Comparison of ENCODE assay signal across 14 cellular contexts in the genomic region with DNA sequence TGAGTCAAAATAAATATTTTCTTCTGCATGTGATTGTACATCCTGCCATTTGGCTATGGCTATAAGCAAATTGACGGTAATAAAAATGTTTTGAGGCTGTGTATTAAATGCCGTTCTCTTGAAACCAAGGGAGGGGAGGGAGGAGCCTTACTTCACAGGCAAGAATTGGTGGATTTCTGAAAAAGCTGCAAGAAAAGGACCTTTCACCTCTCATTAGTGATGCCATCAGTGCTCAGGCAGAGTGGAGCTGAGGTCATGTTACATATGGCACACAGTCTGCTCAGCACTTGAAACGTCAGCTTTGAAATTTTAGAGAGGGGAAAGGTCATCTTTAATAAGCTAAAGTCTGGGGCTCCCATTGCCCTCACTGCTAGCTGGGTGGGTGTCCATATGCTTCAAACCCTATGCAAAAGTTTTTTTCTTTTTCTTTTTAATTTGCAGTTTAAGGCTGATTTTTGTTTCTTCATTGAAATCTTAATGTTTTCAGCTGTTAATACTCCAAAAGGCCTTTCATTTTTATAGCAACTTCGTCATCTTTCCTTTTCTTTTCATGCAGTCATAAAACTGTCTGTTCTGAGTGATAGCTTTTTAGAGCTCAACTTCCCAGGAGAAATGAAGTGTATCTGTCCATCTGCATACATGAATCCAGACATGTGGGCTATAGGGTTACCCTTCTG. TPM values are rescaled to one million over a fixed set of nuclear protein-coding genes. Genes with fewer than 3 reads are reported as not detected.
DNase-seq lines count a peak whose midpoint lies in the region; ATAC-seq, FAIRE-seq and TF ChIP-seq lines count a peak whose summit lies in the region.
"Had no signal": no experiment of that assay in that cellular context is flagged by ENCODE, and none has a peak within 500 bp of the region (broad histone marks: within the 10 kb centered on the region; RNA-seq: fewer than 3 reads in every experiment).

No MANE protein-coding gene starts in this region.

- H3K36me3 Mint-ChIP-seq in activated CD8-positive, alpha-beta memory T cell treated with anti-CD3 and anti-CD28 coated beads, Interleukin-2, amount 10 ng/mL, durations not matched to agents 7 days and 5 days, result no peaks in the 10 kb centered on the region
- peaks cover 5 to 13% of the 10 kb centered on the region in 2 donors for H3K36me3 Mint-ChIP-seq in stimulated activated naive B cell treated with anti-CD40 and anti-IgM and Interleukin-4, amounts not matched to agents 10 μg/mL and 1 μg/mL and 100 μg/mL, for 72 hours

- no peak for TF ChIP-seq CTCF in A549 (IDR thresholded peaks at IDR 0.05)

- no peak for TF ChIP-seq RAD21 in A549 (conservative IDR thresholded peaks at IDR 0.05 in 1 of 2, IDR thresholded peaks at IDR 0.05 in 1 of 2)

- no peaks in the 10 kb centered on the region for H3K9me3 Mint-ChIP-seq in activated CD8-positive, alpha-beta memory T cell treated with anti-CD3 and anti-CD28 coated beads, Interleukin-2, amount 10 ng/mL, durations not matched to agents 7 days and 5 days (ENCODE audit: low read depth)
- H3K9me3 Mint-ChIP-seq in stimulated activated naive B cell treated with anti-CD40 and anti-IgM and Interleukin-4, amounts not matched to agents 10 μg/mL and 1 μg/mL and 100 μg/mL, for 72 hours, result peaks cover 6 to 10% of the 10 kb centered on the region in 2 donors
- H3K9me3 Mint-ChIP-seq: central memory CD8-positive, alpha-beta T cell had no signal

- H3K4me3 ChIP-seq in A549, result no peak overlapping the region
- H3K4me3 ChIP-seq: vagina had no signal

- CTCF ChIA-PET in A549 (lab: Yijun Ruan, JAX), result interaction anchor here (1.2 to 1.4 kb wide), 2 partner anchors 9 to 34 kb away, joined by 4 read pairs; a partner anchor contains a TSS
- CTCF ChIA-PET in activated CD8-positive, alpha-beta memory T cell treated with anti-CD3 and anti-CD28 coated beads, Interleukin-2, amount 10 ng/mL, durations not matched to agents 7 days and 5 days (lab: Charles Lee), result interaction anchor here (0.7 to 1.7 kb wide), 5 partner anchors 11 to 364 kb away, joined by 3 to 4 read pairs (median 3); no protein-coding TSS in a partner anchor

- WGBS in A549 (ENCODE audit: missing lambda C conversion rate), result 52% methylated on average over 4 of the region's 4 CpGs

- peaks cover 84% of the 10 kb centered on the region for H3K27me3 Mint-ChIP-seq in activated CD8-positive, alpha-beta memory T cell treated with anti-CD3 and anti-CD28 coated beads, Interleukin-2, amount 10 ng/mL, durations not matched to agents 7 days and 5 days
- H3K27me3 Mint-ChIP-seq in stimulated activated naive B cell treated with anti-CD40 and anti-IgM and Interleukin-4, amounts not matched to agents 10 μg/mL and 1 μg/mL and 100 μg/mL, for 72 hours, result peaks cover 66 to 86% of the 10 kb centered on the region in 2 donors

- no peak for TF ChIP-seq POLR2A in A549 (IDR thresholded peaks at IDR 0.05; ENCODE audit: low read length)

- H3K4me3 Mint-ChIP-seq in activated CD8-positive, alpha-beta memory T cell treated with anti-CD3 and anti-CD28 coated beads, Interleukin-2, amount 10 ng/mL, durations not matched to agents 7 days and 5 days, result no peak overlapping the region
- H3K4me3 Mint-ChIP-seq in stimulated activated naive B cell treated with anti-CD40 and anti-IgM and Interleukin-4, amounts not matched to agents 10 μg/mL and 1 μg/mL and 100 μg/mL, for 72 hours, result no peak overlapping the region

- H3K4me1 Mint-ChIP-seq in activated CD8-positive, alpha-beta memory T cell treated with anti-CD3 and anti-CD28 coated beads, Interleukin-2, amount 10 ng/mL, durations not matched to agents 7 days and 5 days, result peaks cover 27% of the 10 kb centered on the region
- peaks cover 22 to 43% of the 10 kb centered on the region in 2 donors for H3K4me1 Mint-ChIP-seq in stimulated activated naive B cell treated with anti-CD40 and anti-IgM and Interleukin-4, amounts not matched to agents 10 μg/mL and 1 μg/mL and 100 μg/mL, for 72 hours

- no peak for FAIRE-seq in A549 (lab: Jason Lieb, UNC)
- FAIRE-seq in HTR-8/SVneo (lab: Jason Lieb, UNC), result peak; percentile 98
- FAIRE-seq: small intestine had no signal

- H3K4me1 ChIP-seq in A549, result peaks cover 15% of the 10 kb centered on the region; the same call in 2 of the 3 replicates

- POLR2A ChIA-PET in A549 (lab: Yijun Ruan, JAX), result no interaction called here

- H3K27ac ChIP-seq in A549, result no peak overlapping the region
- H3K27ac ChIP-seq: vagina had no signal

- TF ChIP-seq EP300 in A549 (IDR thresholded peaks at IDR 0.05), result no peak

- no peak overlapping the region for H3K27ac Mint-ChIP-seq in activated CD8-positive, alpha-beta memory T cell treated with anti-CD3 and anti-CD28 coated beads, Interleukin-2, amount 10 ng/mL, durations not matched to agents 7 days and 5 days
- no peak overlapping the region for H3K27ac Mint-ChIP-seq in stimulated activated naive B cell treated with anti-CD40 and anti-IgM and Interleukin-4, amounts not matched to agents 10 μg/mL and 1 μg/mL and 100 μg/mL, for 72 hours

- ATAC-seq in A549, result no peak
- ATAC-seq in GM21717 (IDR thresholded peaks at IDR 0.05; ENCODE audit: unreplicated experiment), result no peak
- no peak for ATAC-seq in activated CD8-positive, alpha-beta memory T cell treated with anti-CD3 and anti-CD28 coated beads, Interleukin-2, amount 10 ng/mL, durations not matched to agents 7 days and 5 days
- ATAC-seq in stimulated activated naive B cell treated with anti-CD40 and anti-IgM and Interleukin-4, amounts not matched to agents 10 μg/mL and 1 μg/mL and 100 μg/mL, for 72 hours (replicated peaks), result no peak

- peak overlapping the region; percentile 35 for H3K4me2 ChIP-seq in A549

- DNase-seq in A549 (ENCODE audit: low read depth in 1 of 2, low spot score in 1 of 2) (no peak), HTR-8/SVneo (ENCODE audit: insufficient read length, low spot score) (no peak), NCI-H82 treated with DMSO at 0.1 percent for 48 hours (lab: John Stamatoyannopoulos, UW; ENCODE audit: unreplicated experiment) (peak; percentile 77), left kidney (ENCODE audit: low read depth, low spot score) (peak; percentile 78)
- DNase-seq in stimulated activated naive CD4-positive, alpha-beta T cell treated with Interleukin-2 at 50 U/mL for 16 hours (lab: John Stamatoyannopoulos, UW), result no peak
- DNase-seq in activated CD8-positive, alpha-beta memory T cell treated with anti-CD3 and anti-CD28 coated beads, Interleukin-2, amount 10 ng/mL, durations not matched to agents 7 days and 5 days, result no peak
- DNase-seq in stimulated activated naive B cell treated with anti-CD40 and anti-IgM and Interleukin-4, amounts not matched to agents 10 μg/mL and 1 μg/mL and 100 μg/mL, for 72 hours, result no peak
- DNase-seq: activated gamma-delta T cell, BE2C, midbrain, small intestine had no signal

- no peaks in the 10 kb centered on the region for H3K9me3 ChIP-seq in A549
- H3K9me3 ChIP-seq: BE2C, vagina had no signal

TF ChIP-seq in A549, 52 proteins besides CTCF, POLR2A, EP300 and RAD21 (continues in another document):
- TF ChIP-seq CBX8 (IDR thresholded peaks at IDR 0.05) (no peak), TP53 (CRISPR knock-in tag; IDR thresholded peaks at IDR 0.05) (no peak), TFCP2L1 (CRISPR knock-in tag; IDR thresholded peaks at IDR 0.05) (no peak), RFX5 (IDR thresholded peaks at IDR 0.05) (no peak), FOSL2 (IDR thresholded peaks at IDR 0.05) (no peak), FOSL2 (CRISPR knock-in tag; IDR thresholded peaks at IDR 0.05) (no peak), RARB (CRISPR knock-in tag; IDR thresholded peaks at IDR 0.05) (no peak), KDM5A (IDR thresholded peaks at IDR 0.05) (no peak), ZC3H11A (IDR thresholded peaks at IDR 0.05) (no peak), JUN (IDR thresholded peaks at IDR 0.05) (no peak), SMC3 (IDR thresholded peaks at IDR 0.05) (no peak)
- TF ChIP-seq, protein P1, sequence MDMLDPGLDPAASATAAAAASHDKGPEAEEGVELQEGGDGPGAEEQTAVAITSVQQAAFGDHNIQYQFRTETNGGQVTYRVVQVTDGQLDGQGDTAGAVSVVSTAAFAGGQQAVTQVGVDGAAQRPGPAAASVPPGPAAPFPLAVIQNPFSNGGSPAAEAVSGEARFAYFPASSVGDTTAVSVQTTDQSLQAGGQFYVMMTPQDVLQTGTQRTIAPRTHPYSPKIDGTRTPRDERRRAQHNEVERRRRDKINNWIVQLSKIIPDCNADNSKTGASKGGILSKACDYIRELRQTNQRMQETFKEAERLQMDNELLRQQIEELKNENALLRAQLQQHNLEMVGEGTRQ (IDR thresholded peaks at IDR 0.05), result no peak
- TF ChIP-seq, protein P2, sequence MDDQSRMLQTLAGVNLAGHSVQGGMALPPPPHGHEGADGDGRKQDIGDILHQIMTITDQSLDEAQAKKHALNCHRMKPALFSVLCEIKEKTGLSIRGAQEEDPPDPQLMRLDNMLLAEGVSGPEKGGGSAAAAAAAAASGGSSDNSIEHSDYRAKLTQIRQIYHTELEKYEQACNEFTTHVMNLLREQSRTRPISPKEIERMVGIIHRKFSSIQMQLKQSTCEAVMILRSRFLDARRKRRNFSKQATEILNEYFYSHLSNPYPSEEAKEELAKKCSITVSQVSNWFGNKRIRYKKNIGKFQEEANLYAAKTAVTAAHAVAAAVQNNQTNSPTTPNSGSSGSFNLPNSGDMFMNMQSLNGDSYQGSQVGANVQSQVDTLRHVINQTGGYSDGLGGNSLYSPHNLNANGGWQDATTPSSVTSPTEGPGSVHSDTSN (IDR thresholded peaks at IDR 0.05), result no peak
- TF ChIP-seq, protein P3, sequence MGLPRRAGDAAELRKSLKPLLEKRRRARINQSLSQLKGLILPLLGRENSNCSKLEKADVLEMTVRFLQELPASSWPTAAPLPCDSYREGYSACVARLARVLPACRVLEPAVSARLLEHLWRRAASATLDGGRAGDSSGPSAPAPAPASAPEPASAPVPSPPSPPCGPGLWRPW (IDR thresholded peaks at IDR 0.05), result no peak
- TF ChIP-seq, protein P4, sequence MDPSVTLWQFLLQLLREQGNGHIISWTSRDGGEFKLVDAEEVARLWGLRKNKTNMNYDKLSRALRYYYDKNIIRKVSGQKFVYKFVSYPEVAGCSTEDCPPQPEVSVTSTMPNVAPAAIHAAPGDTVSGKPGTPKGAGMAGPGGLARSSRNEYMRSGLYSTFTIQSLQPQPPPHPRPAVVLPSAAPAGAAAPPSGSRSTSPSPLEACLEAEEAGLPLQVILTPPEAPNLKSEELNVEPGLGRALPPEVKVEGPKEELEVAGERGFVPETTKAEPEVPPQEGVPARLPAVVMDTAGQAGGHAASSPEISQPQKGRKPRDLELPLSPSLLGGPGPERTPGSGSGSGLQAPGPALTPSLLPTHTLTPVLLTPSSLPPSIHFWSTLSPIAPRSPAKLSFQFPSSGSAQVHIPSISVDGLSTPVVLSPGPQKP (IDR thresholded peaks at IDR 0.05; ENCODE audit: low read depth, low read length), result no peak

RNA-seq across cellular contexts. Expression of a gene that starts 9.8 kb away (rescaled TPM):
- polyA plus RNA-seq in A549 (2011; rRNA removed) (2.6 and 4.4 TPM in 2 replicates), A549 (2017; fragmentation: RNase III; extraction: RNeasy Plus Mini Kit Qiagen cat#74134 plus additional on column Dnase treatment) (5.4 to 7.2 TPM (median 6.4 TPM) in 3 replicates)
- polyA plus RNA-seq in A549 (2012; cell fraction: cytosol; rRNA removed), result 3.8 and 4.9 TPM in 2 replicates
- 4.2 and 6.7 TPM in 2 replicates for polyA plus RNA-seq in A549 (2012; cell fraction: nucleus; rRNA removed)
- 1.7 and 2.8 TPM in 2 replicates for polyA minus RNA-seq in A549 (2011; rRNA and poly(A)+ RNA removed)
- under 1 TPM; 0.47 to 0.89 TPM for total RNA-seq in activated CD8-positive, alpha-beta memory T cell treated with anti-CD3 and anti-CD28 coated beads, Interleukin-2, amount 10 ng/mL, durations not matched to agents 7 days and 5 days

Comparison
In these comparisons a context has a peak if more than half of its experiments do, and no peak if none do; other contexts are left out.
1. DNase-seq: peak in NCI-H82 treated with DMSO at 0.1 percent for 48 hours (single experiment) and left kidney (single experiment); none in A549 (0 of 2), HTR-8/SVneo (single experiment), stimulated activated naive CD4-positive, alpha-beta T cell treated with Interleukin-2 at 50 U/mL for 16 hours (single experiment), activated CD8-positive, alpha-beta memory T cell treated with anti-CD3 and anti-CD28 coated beads, Interleukin-2, amount 10 ng/mL, durations not matched to agents 7 days and 5 days (single experiment) and stimulated activated naive B cell treated with anti-CD40 and anti-IgM and Interleukin-4, amounts not matched to agents 10 μg/mL and 1 μg/mL and 100 μg/mL, for 72 hours (single experiment).